23 cellular contexts compared by ENCODE assay signal in the genomic region with DNA sequence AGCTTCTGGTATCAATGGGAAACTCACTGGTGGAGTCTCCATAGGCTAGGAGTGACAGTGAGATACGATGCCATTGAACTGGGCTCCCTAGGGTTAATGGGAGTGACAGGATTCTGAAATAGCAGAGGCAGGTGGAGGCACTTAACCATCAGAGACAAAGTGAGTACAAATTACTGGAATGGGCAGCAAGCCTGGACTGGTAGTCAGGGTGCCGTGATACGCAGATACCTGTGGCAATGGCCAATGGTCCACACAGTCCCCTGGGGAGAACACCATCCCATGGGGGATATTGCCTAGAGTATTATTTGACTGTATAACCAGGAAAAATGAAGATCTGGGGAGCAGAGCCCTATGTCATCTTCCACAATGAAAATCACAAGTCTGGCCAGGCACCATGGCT.
"Had no signal": no experiment of that assay in that cellular context is flagged by ENCODE, and none has a peak within 500 bp of the region (broad histone marks: within the 10 kb centered on the region; RNA-seq: fewer than 3 reads in every experiment).

No MANE protein-coding gene starts in this region.

- H3K4me3 Mint-ChIP-seq: activated CD4-positive, alpha-beta T cell treated with anti-CD3 and anti-CD28 coated beads for 36 hours; activated naive CD8-positive, alpha-beta T cell; activated T-helper 1 cell treated with anti-CD3 and anti-CD28 coated beads, Interleukin-12 subunit alpha, Interleukin-12 subunit beta, Interleukin-2, Interleukin-4 antibody, amounts not matched to agents 30 ng/mL and 10 ng/mL and 1 ng/mL, durations not matched to agents 14 hours and 24 hours and 36 hours; mesothelial cell of epicardium; naive thymus-derived CD8-positive, alpha-beta T cell; stimulated activated naive CD8-positive, alpha-beta T cell treated with anti-CD3 and anti-CD28 coated beads, Interleukin-15, Interleukin-2, amounts not matched to agents 100 ng/mL and 50 ng/mL, for 24 hours; T-cell had no signal

- H3K4me1 ChIP-seq: thyroid gland had no signal

- ATAC-seq: activated CD4-positive, alpha-beta T cell treated with anti-CD3 and anti-CD28 coated beads for 36 hours; left lobe of liver; lower lobe of right lung; naive thymus-derived CD8-positive, alpha-beta T cell; T-cell had no signal

- H3K9me3 Mint-ChIP-seq: activated T-helper 1 cell treated with anti-CD3 and anti-CD28 coated beads, Interleukin-12 subunit alpha, Interleukin-12 subunit beta, Interleukin-2, Interleukin-4 antibody, amounts not matched to agents 30 ng/mL and 10 ng/mL and 1 ng/mL, durations not matched to agents 14 hours and 24 hours and 36 hours; mesothelial cell of epicardium; naive thymus-derived CD8-positive, alpha-beta T cell; stimulated activated naive CD8-positive, alpha-beta T cell treated with anti-CD3 and anti-CD28 coated beads, Interleukin-15, Interleukin-2, amounts not matched to agents 100 ng/mL and 50 ng/mL, for 24 hours; T-cell had no signal

- FAIRE-seq: endometrium had no signal

- H3K27ac ChIP-seq: cardiac muscle cell, lower lobe of right lung, thyroid gland had no signal

- H3K27ac Mint-ChIP-seq: activated CD4-positive, alpha-beta T cell treated with anti-CD3 and anti-CD28 coated beads for 36 hours; activated naive CD8-positive, alpha-beta T cell; activated T-helper 1 cell treated with anti-CD3 and anti-CD28 coated beads, Interleukin-12 subunit alpha, Interleukin-12 subunit beta, Interleukin-2, Interleukin-4 antibody, amounts not matched to agents 30 ng/mL and 10 ng/mL and 1 ng/mL, durations not matched to agents 14 hours and 24 hours and 36 hours; mesothelial cell of epicardium; progenitor cell of endocrine pancreas; stimulated activated naive CD8-positive, alpha-beta T cell treated with anti-CD3 and anti-CD28 coated beads, Interleukin-15, Interleukin-2, amounts not matched to agents 100 ng/mL and 50 ng/mL, for 24 hours; T-cell had no signal

- H3K27me3 ChIP-seq: cardiac muscle cell, thyroid gland had no signal

- H3K27me3 Mint-ChIP-seq: activated CD4-positive, alpha-beta T cell treated with anti-CD3 and anti-CD28 coated beads for 36 hours; activated naive CD8-positive, alpha-beta T cell; naive thymus-derived CD8-positive, alpha-beta T cell; progenitor cell of endocrine pancreas; stimulated activated naive CD8-positive, alpha-beta T cell treated with anti-CD3 and anti-CD28 coated beads, Interleukin-15, Interleukin-2, amounts not matched to agents 100 ng/mL and 50 ng/mL, for 24 hours; T-cell had no signal

- DNase-seq: activated CD4-positive, alpha-beta T cell treated with anti-CD3 and anti-CD28 coated beads for 36 hours; activated CD4-positive, alpha-beta T cell treated with anti-CD3 and anti-CD28 coated beads, Interleukin-2, amount 50 U/mL, for 48 hours; activated naive CD4-positive, alpha-beta T cell; amniotic stem cell; effector CD4-positive, alpha-beta T cell; erythroblast; foreskin fibroblast; lower lobe of right lung; naive thymus-derived CD8-positive, alpha-beta T cell; retina; stimulated activated CD4-positive, alpha-beta T cell treated with anti-CD3 and anti-CD28 coated beads, Interleukin-4, amount 100 ng/mL, for 4 hours; substantia nigra; T-cell; T-helper 9 cell; thyroid gland had no signal

- H3K36me3 Mint-ChIP-seq: activated naive CD8-positive, alpha-beta T cell; mesothelial cell of epicardium; T-cell had no signal
